Comparison of ENCODE assay signal across 8 cellular contexts in genomic region chr2:84971799-84972790, GRCh38. TPM values are rescaled to one million over a fixed set of nuclear protein-coding genes. Genes with fewer than 3 reads are reported as not detected.
A peak's percentile ranks its signal among the peaks of the same experiment; 100 is the strongest.
DNase-seq lines count a peak whose midpoint lies in the region; ATAC-seq and TF ChIP-seq lines count a peak whose summit lies in the region.

No MANE protein-coding gene starts in this region.

- peaks cover 70% of the 10 kb centered on the region for H4K20me1 ChIP-seq in neural progenitor cell (ENCODE audit: low read depth)

- H3K4me1 ChIP-seq in neural progenitor cell (peaks cover 32% of the 10 kb centered on the region), stomach smooth muscle (ENCODE audit: control insufficient read depth, insufficient read depth, low read length) (peaks cover 28% of the 10 kb centered on the region)

- H3F3A ChIP-seq in neural progenitor cell (ENCODE audit: low read depth), result peaks cover 51% of the 10 kb centered on the region

- H3K27ac Mint-ChIP-seq in activated T-cell treated with anti-CD3 and anti-CD28 coated beads, Interleukin-2, amount 50 U/mL, for 72 hours, result peak overlapping the region; percentile 99
- peak overlapping the region; percentile 96 for H3K27ac Mint-ChIP-seq in neural progenitor cell

- DNase-seq in NCI-H2107 (lab: John Stamatoyannopoulos, UW) (peak; percentile 15), NCI-H2107 treated with DMSO at 0.1 percent for 48 hours (lab: John Stamatoyannopoulos, UW; ENCODE audit: unreplicated experiment) (no peak), NOMO-1 treated with dmso at 0.1 percent for 144 hours (lab: John Stamatoyannopoulos, UW; ENCODE audit: unreplicated experiment) (peak; percentile 15), fibroblast of peridontal ligament (ENCODE audit: extremely low read depth) (peak; percentile 35), neural progenitor cell (ENCODE audit: low spot score) (peak; percentile 72)
- DNase-seq in activated T-cell treated with anti-CD3 and anti-CD28 coated beads, Interleukin-2, amount 50 U/mL, for 72 hours, result peak; percentile 71 to 74

- peak overlapping the region; percentile 98 for H3K27ac ChIP-seq in neural progenitor cell
- H3K27ac ChIP-seq in stomach smooth muscle (ENCODE audit: low read length), result peak overlapping the region; percentile 84

- no peaks in the 10 kb centered on the region for H3K9me3 ChIP-seq in neural progenitor cell (ENCODE audit: low read depth)
- H3K9me3 ChIP-seq in stomach smooth muscle (ENCODE audit: control insufficient read depth in 2 of 2, low read length in 2 of 2), result no peaks in the 10 kb centered on the region

- peak overlapping the region; percentile 87 to 93 for H3K4me3 Mint-ChIP-seq in activated T-cell treated with anti-CD3 and anti-CD28 coated beads, Interleukin-2, amount 50 U/mL, for 72 hours
- H3K4me3 Mint-ChIP-seq in neural progenitor cell, result peak overlapping the region; percentile 94

- H3K4me3 ChIP-seq in neural progenitor cell, result peak overlapping the region; percentile 77
- peak overlapping the region; percentile 84 to 92 for H3K4me3 ChIP-seq in stomach smooth muscle (ENCODE audit: low read length in 2 of 2)

- H3K9me3 Mint-ChIP-seq in activated T-cell treated with anti-CD3 and anti-CD28 coated beads, Interleukin-2, amount 50 U/mL, for 72 hours, result no peaks in the 10 kb centered on the region
- H3K9me3 Mint-ChIP-seq in neural progenitor cell, result no peaks in the 10 kb centered on the region

- peak; percentile 31 for ATAC-seq in HG02885 (IDR thresholded peaks at IDR 0.05; ENCODE audit: poor library complexity, unreplicated experiment)
- ATAC-seq in activated T-cell treated with anti-CD3 and anti-CD28 coated beads, Interleukin-2, amount 50 U/mL, for 72 hours (replicated peaks in 1 of 2), result peak; percentile 39 to 40

- no peaks in the 10 kb centered on the region for H3K27me3 Mint-ChIP-seq in activated T-cell treated with anti-CD3 and anti-CD28 coated beads, Interleukin-2, amount 50 U/mL, for 72 hours (ENCODE audit: low read depth)
- no peaks in the 10 kb centered on the region for H3K27me3 Mint-ChIP-seq in neural progenitor cell (ENCODE audit: insufficient read depth, low read depth)

- H3K27me3 ChIP-seq in neural progenitor cell (no peaks in the 10 kb centered on the region), stomach smooth muscle (ENCODE audit: control insufficient read depth in 1 of 2, insufficient read depth in 2 of 2, low read length in 2 of 2) (no peaks in the 10 kb centered on the region)

- peaks cover 9 to 26% of the 10 kb centered on the region in 2 donors for H3K36me3 Mint-ChIP-seq in activated T-cell treated with anti-CD3 and anti-CD28 coated beads, Interleukin-2, amount 50 U/mL, for 72 hours (ENCODE audit: insufficient read depth in 2 of 2)
- peaks cover 10% of the 10 kb centered on the region for H3K36me3 Mint-ChIP-seq in neural progenitor cell

- no peak for TF ChIP-seq CTCF in neural progenitor cell (IDR thresholded peaks at IDR 0.05)

- H3K79me2 ChIP-seq in neural progenitor cell (ENCODE audit: low read depth), result peaks cover 94% of the 10 kb centered on the region

- H3K4me2 ChIP-seq in neural progenitor cell, result peak overlapping the region; percentile 87

- H3K9ac ChIP-seq in neural progenitor cell (peak overlapping the region; percentile 88), stomach smooth muscle (ENCODE audit: low read length in 2 of 2) (peak overlapping the region; percentile 93)

- no peaks in the 10 kb centered on the region for H3K36me3 ChIP-seq in neural progenitor cell
- peaks cover 0 to 2% of the 10 kb centered on the region in 2 donors for H3K36me3 ChIP-seq in stomach smooth muscle (ENCODE audit: control insufficient read depth in 2 of 2, insufficient read depth in 2 of 2, low read length in 2 of 2)

- H3K4me1 Mint-ChIP-seq in activated T-cell treated with anti-CD3 and anti-CD28 coated beads, Interleukin-2, amount 50 U/mL, for 72 hours (ENCODE audit: low read depth), result peaks cover 54% of the 10 kb centered on the region
- H3K4me1 Mint-ChIP-seq in neural progenitor cell, result peaks cover 38% of the 10 kb centered on the region

- no peak overlapping the region for H2AFZ ChIP-seq in neural progenitor cell (replicated peaks)

RNA-seq across cellular contexts. Expression of gene KCMF1, which starts 1.1 kb away (rescaled TPM):
- total RNA-seq in activated T-cell treated with anti-CD3 and anti-CD28 coated beads, Interleukin-2, amount 50 U/mL, for 72 hours, result 100 to 1,000 TPM; 115 to 139 TPM
- total RNA-seq in neural progenitor cell (ENCODE audit: low replicate concordance), result 74.0 and 99.7 TPM in 2 replicates
